In the genomic region with DNA sequence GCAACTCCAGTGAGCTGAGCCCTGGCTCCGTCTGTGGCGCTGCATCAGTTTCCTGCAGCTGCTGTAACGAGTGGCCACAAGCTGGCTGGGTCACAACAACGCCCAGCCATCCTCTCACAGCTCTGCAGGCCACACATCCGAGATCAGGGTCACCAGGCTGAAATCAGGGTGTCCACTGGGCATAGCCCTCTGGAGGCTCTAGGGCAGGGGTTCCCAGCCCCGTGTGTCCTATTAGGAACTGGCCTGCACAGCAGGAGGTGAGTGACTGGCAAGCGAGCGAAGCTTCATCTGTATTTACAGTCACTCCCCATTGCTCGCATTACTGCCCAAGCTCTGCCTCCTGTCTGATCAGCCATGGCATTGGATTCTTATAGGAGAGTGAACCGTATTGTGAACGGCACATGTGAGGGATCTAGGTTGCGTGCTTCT, we compare ENCODE assay signal across 20 cellular contexts.
A peak's percentile ranks its signal among the peaks of the same experiment; 100 is the strongest.
DNase-seq lines count a peak whose midpoint lies in the region; ATAC-seq, FAIRE-seq and TF ChIP-seq lines count a peak whose summit lies in the region.
"Had no signal": no experiment of that assay in that cellular context is flagged by ENCODE, and none has a peak within 500 bp of the region (broad histone marks: within the 10 kb centered on the region; RNA-seq: fewer than 3 reads in every experiment).

No MANE protein-coding gene starts in this region.

- in situ Hi-C loops in K562 (cut with MboI), result no loop called here

- H2AFZ ChIP-seq in K562 (ENCODE audit: low read depth, low read length), result no peak overlapping the region

- WGBS in right cardiac atrium, result 91% methylated on average over 12 of the region's 12 CpGs
- WGBS in K562 (ENCODE audit: insufficient coverage, low coverage, missing lambda C conversion rate), result 75% methylated on average over 12 of the region's 12 CpGs
- 77 to 79% methylated on average over 12 of the region's 12 CpGs for WGBS in aorta, 2 donors

- H3K27me3 ChIP-seq in right cardiac atrium (ENCODE audit: control insufficient read depth, insufficient read depth) (no peaks in the 10 kb centered on the region), K562 (ENCODE audit: control insufficient read depth in 2 of 2, insufficient read depth in 2 of 2, low read length in 2 of 2) (peaks cover 0 to 3% of the 10 kb centered on the region in 2 experiments; a peak in 2 of 5 replicates), aorta (ENCODE audit: control insufficient read depth in 1 of 2, insufficient read depth in 2 of 2, low read length in 1 of 2) (no peaks in the 10 kb centered on the region)
- H3K27me3 ChIP-seq: gastroesophageal sphincter, SJCRH30 had no signal

- no peak for FAIRE-seq in K562 (lab: Jason Lieb, UNC)
- FAIRE-seq: G401.6 had no signal

- no peak for TF ChIP-seq RAD21 in K562 (CRISPR knock-in tag; conservative IDR thresholded peaks at IDR 0.05 in 1 of 2, IDR thresholded peaks at IDR 0.05 in 1 of 2)

- H4K20me1 ChIP-seq in K562 (replicated peaks; ENCODE audit: control insufficient read depth, insufficient read depth, low read length), result no peaks in the 10 kb centered on the region

- DNase-seq in cardiac septum (ENCODE audit: low spot score), result peak; percentile 57
- no peak for DNase-seq in right cardiac atrium
- DNase-seq in K562 (ENCODE audit: extremely low read depth in 1 of 4, low spot score in 3 of 4), result no peak
- peak; percentile 30 to 66 for DNase-seq in aorta
- DNase-seq in superior temporal gyrus (ENCODE audit: extremely low spot score), result no peak
- DNase-seq in left lobe of liver (ENCODE audit: low spot score), result no peak
- DNase-seq in OCI-M2 (lab: John Stamatoyannopoulos, UW; ENCODE audit: unreplicated experiment), result no peak
- DNase-seq: ACHN; activated CD4-positive, alpha-beta T cell treated with anti-CD3 and anti-CD28 coated beads, Interleukin-2, amount 10 ng/mL, durations not matched to agents 7 days and 5 days; activated naive CD8-positive, alpha-beta T cell treated with anti-CD3 and anti-CD28 coated beads, Interleukin-2, amount 50 U/mL, for 24 hours; activated T-cell treated with anti-CD3 and anti-CD28 coated beads, Interleukin-2, amount 50 U/mL, for 4 hours; HFFc6; KG1; NK-92 treated with Interleukin-12 subunit alpha and Interleukin-12 subunit beta, amount 100 ng/mL, for 24 hours; occipital lobe; SJCRH30 had no signal

- no peaks in the 10 kb centered on the region for H3K9me1 ChIP-seq in K562 (ENCODE audit: control insufficient read depth, insufficient read depth, low read length)

- H3K4me3 ChIP-seq in right cardiac atrium (ENCODE audit: low read length) (no peak overlapping the region), K562 (no peak overlapping the region), aorta (ENCODE audit: low read length in 2 of 2) (no peak overlapping the region)
- H3K4me3 ChIP-seq: gastroesophageal sphincter, SJCRH30 had no signal

- intact Hi-C loops in cardiac septum (cut with DNase I), result no loop called here
- intact Hi-C loops in right cardiac atrium (cut with DNase I), result no loop called here
- intact Hi-C loops in K562 (cut with micrococcal nuclease), result no loop called here
- intact Hi-C loops in aorta (cut with DNase I), result no loop called here

- H3K9me3 Mint-ChIP-seq in nephron, result no peaks in the 10 kb centered on the region
- H3K9me3 Mint-ChIP-seq: activated CD4-positive, alpha-beta T cell treated with anti-CD3 and anti-CD28 coated beads, Interleukin-2, amount 10 ng/mL, durations not matched to agents 7 days and 5 days; activated naive CD8-positive, alpha-beta T cell treated with anti-CD3 and anti-CD28 coated beads, Interleukin-2, amount 50 U/mL, for 24 hours; activated T-cell treated with anti-CD3 and anti-CD28 coated beads, Interleukin-2, amount 50 U/mL, for 4 hours; HFFc6; type B pancreatic cell had no signal

- H3K27ac ChIP-seq in right cardiac atrium (ENCODE audit: low read length), result no peak overlapping the region
- no peak overlapping the region for H3K27ac ChIP-seq in K562 (ENCODE audit: extremely low read depth, low read depth, low read length)
- no peak overlapping the region for H3K27ac ChIP-seq in aorta (ENCODE audit: low read depth in 1 of 2, low read length in 2 of 2)
- H3K27ac ChIP-seq: SJCRH30 had no signal

- H3K9me3 ChIP-seq in right cardiac atrium (ENCODE audit: control insufficient read depth, low read length) (no peaks in the 10 kb centered on the region), K562 (replicated peaks; ENCODE audit: control insufficient read depth, insufficient read depth, low read depth, low read length) (no peaks in the 10 kb centered on the region), aorta (ENCODE audit: control insufficient read depth, low read length) (no peaks in the 10 kb centered on the region)
- H3K9me3 ChIP-seq: gastroesophageal sphincter, SJCRH30 had no signal

- H3K36me3 ChIP-seq in K562 (ENCODE audit: control insufficient read depth, insufficient read depth, low read length) (no peaks in the 10 kb centered on the region), aorta (ENCODE audit: control insufficient read depth in 1 of 2, insufficient read depth in 2 of 2, low read length in 1 of 2) (no peaks in the 10 kb centered on the region)
- H3K36me3 ChIP-seq: gastroesophageal sphincter, SJCRH30 had no signal

- BruUV-seq in K562 (replicated peaks; lab: Mats Ljungman, UMichigan), result no TSS peak

- TF ChIP-seq POLR2A in K562 (conservative IDR thresholded peaks at IDR 0.05), result no peak

- H3K27me3 Mint-ChIP-seq in nephron (ENCODE audit: low read depth), result peaks cover 7% of the 10 kb centered on the region
- H3K27me3 Mint-ChIP-seq: activated naive CD8-positive, alpha-beta T cell treated with anti-CD3 and anti-CD28 coated beads, Interleukin-2, amount 50 U/mL, for 24 hours; type B pancreatic cell had no signal

- CTCF ChIA-PET in K562 (lab: Yijun Ruan, JAX; ENCODE audit: low intra/inter-chr PET ratio), result no interaction called here

- H3K4me1 Mint-ChIP-seq in nephron, result peaks cover 64% of the 10 kb centered on the region

- no peak overlapping the region for H3K4me3 Mint-ChIP-seq in nephron
- H3K4me3 Mint-ChIP-seq: activated CD4-positive, alpha-beta T cell treated with anti-CD3 and anti-CD28 coated beads, Interleukin-2, amount 10 ng/mL, durations not matched to agents 7 days and 5 days; activated naive CD8-positive, alpha-beta T cell treated with anti-CD3 and anti-CD28 coated beads, Interleukin-2, amount 50 U/mL, for 24 hours; activated T-cell treated with anti-CD3 and anti-CD28 coated beads, Interleukin-2, amount 50 U/mL, for 4 hours; HFFc6; type B pancreatic cell had no signal

- peaks cover 27% of the 10 kb centered on the region for H3K79me2 ChIP-seq in K562 (ENCODE audit: control insufficient read depth, insufficient read depth, low read length)

- TF ChIP-seq CTCF in K562 (IDR thresholded peaks at IDR 0.05 in 2 of 3, conservative IDR thresholded peaks at IDR 0.05 in 1 of 3; ENCODE audit: insufficient read depth in 2 of 3, low read depth in 1 of 3, low read length in 3 of 3) (no peak), nephron (IDR thresholded peaks at IDR 0.05; ENCODE audit: unreplicated experiment in 3 of 3) (no peak)

- H3K36me3 Mint-ChIP-seq in nephron (ENCODE audit: low read depth), result no peaks in the 10 kb centered on the region
- H3K36me3 Mint-ChIP-seq: type B pancreatic cell had no signal

- H3K4me2 ChIP-seq in K562 (ENCODE audit: insufficient read depth, low read length), result no peak overlapping the region

- H3K9ac ChIP-seq in K562 (ENCODE audit: insufficient read depth in 1 of 2, low read depth in 2 of 2, low read length in 2 of 2), result 0 out of 4 replicates have a peak overlapping the region, but pooled peaks of 1 of the 2 experiments have one; percentile 31

- ATAC-seq in right cardiac atrium, result no peak
- ATAC-seq in K562, result no peak
- no peak for ATAC-seq in aorta (ENCODE audit: low FRiP score)
- no peak for ATAC-seq in left lobe of liver
- ATAC-seq: activated naive CD8-positive, alpha-beta T cell treated with anti-CD3 and anti-CD28 coated beads, Interleukin-2, amount 50 U/mL, for 24 hours; activated T-cell treated with anti-CD3 and anti-CD28 coated beads, Interleukin-2, amount 50 U/mL, for 4 hours; gastroesophageal sphincter had no signal

- no peak for TF ChIP-seq EP300 in K562 (IDR thresholded peaks at IDR 0.05; ENCODE audit: low read length)

- H3K4me1 ChIP-seq in right cardiac atrium (ENCODE audit: control insufficient read depth, insufficient read depth, low read length) (no peaks in the 10 kb centered on the region), K562 (replicated peaks in 1 of 2; ENCODE audit: control insufficient read depth in 2 of 2, insufficient read depth in 2 of 2, low read length in 2 of 2) (peaks cover 11 to 54% of the 10 kb centered on the region in 2 experiments; a peak in 4 of 5 replicates), aorta (ENCODE audit: control insufficient read depth in 1 of 2, insufficient read depth in 2 of 2, low read length in 2 of 2) (peaks cover 0 to 2% of the 10 kb centered on the region in 2 donors)

- H3K27ac Mint-ChIP-seq in nephron, result peak overlapping the region in 2 of 3 experiments; percentile 80 to 88
- H3K27ac Mint-ChIP-seq: activated CD4-positive, alpha-beta T cell treated with anti-CD3 and anti-CD28 coated beads, Interleukin-2, amount 10 ng/mL, durations not matched to agents 7 days and 5 days; activated naive CD8-positive, alpha-beta T cell treated with anti-CD3 and anti-CD28 coated beads, Interleukin-2, amount 50 U/mL, for 24 hours; HFFc6; type B pancreatic cell had no signal

- POLR2A ChIA-PET in K562 (lab: Yijun Ruan, JAX), result no interaction called here

TF ChIP-seq in K562, 482 proteins besides CTCF, POLR2A, EP300 and RAD21:
- TF ChIP-seq ARID1B (IDR thresholded peaks at IDR 0.05) (no peak), HNRNPH1 (optimal IDR thresholded peaks at IDR 0.05; ENCODE audit: low read depth, low read length) (no peak), ZNF12 (CRISPR knock-in tag; IDR thresholded peaks at IDR 0.05) (peak; percentile 89), MIER1 (IDR thresholded peaks at IDR 0.05; ENCODE audit: low read depth) (no peak)
- TF ChIP-seq, protein P1, sequence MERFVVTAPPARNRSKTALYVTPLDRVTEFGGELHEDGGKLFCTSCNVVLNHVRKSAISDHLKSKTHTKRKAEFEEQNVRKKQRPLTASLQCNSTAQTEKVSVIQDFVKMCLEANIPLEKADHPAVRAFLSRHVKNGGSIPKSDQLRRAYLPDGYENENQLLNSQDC (CRISPR knock-in tag; IDR thresholded peaks at IDR 0.05), result no peak

Comparison
In these comparisons a context has a peak if more than half of its experiments do, and no peak if none do; other contexts are left out.
1. DNase-seq: peak in cardiac septum (single experiment) and aorta (2 of 2); none in right cardiac atrium (0 of 3), K562 (0 of 4), superior temporal gyrus (single experiment), left lobe of liver (single experiment) and OCI-M2 (single experiment).